In the genomic region with DNA sequence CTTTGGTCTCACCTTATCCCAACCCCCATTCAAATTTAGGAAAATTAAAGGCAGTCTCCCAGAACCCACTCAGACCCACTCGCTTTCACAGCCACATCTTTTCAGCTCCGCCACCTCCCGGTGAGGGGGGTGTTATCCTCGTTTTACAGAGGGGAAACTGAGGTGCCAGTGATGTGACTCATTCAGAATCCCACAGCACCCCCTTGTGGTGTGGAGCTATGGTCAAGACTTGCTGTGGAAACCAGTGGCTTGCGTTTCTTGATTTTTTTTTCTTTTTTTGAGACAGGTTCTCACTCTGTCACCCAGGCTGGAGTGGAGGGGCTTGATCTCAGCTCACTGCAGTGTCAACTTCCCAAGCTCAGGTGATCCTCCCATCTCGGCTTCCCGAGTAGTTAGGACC, we compare ENCODE assay signal across 9 cellular contexts. TPM values are rescaled to one million over a fixed set of nuclear protein-coding genes. Genes with fewer than 3 reads are reported as not detected.
DNase-seq lines count a peak whose midpoint lies in the region; ATAC-seq and TF ChIP-seq lines count a peak whose summit lies in the region.
"Had no signal": no experiment of that assay in that cellular context is flagged by ENCODE, and none has a peak within 500 bp of the region (broad histone marks: within the 10 kb centered on the region; RNA-seq: fewer than 3 reads in every experiment).

No MANE protein-coding gene starts in this region.

- POLR2A ChIA-PET in activated CD4-positive, alpha-beta T cell treated with anti-CD3 and anti-CD28 coated beads for 36 hours (lab: Charles Lee) = interaction anchor here (0.6 kb wide), 1 partner anchor 121 kb away, joined by 3 read pairs; no protein-coding TSS in a partner anchor

- intact Hi-C loops in activated CD4-positive, alpha-beta T cell treated with anti-CD3 and anti-CD28 coated beads for 36 hours (cut with DNase I, micrococcal nuclease) = loop anchor here in 1 of 2 experiments (2.0 to 5.0 kb wide), 2 partner anchors 109 to 369 kb away; no protein-coding TSS in a partner anchor

- H3K36me3 Mint-ChIP-seq in activated CD4-positive, alpha-beta T cell treated with anti-CD3 and anti-CD28 coated beads for 36 hours (ENCODE audit: low read depth) = peaks cover 5% of the 10 kb centered on the region

- no peak overlapping the region for H3K27ac Mint-ChIP-seq in activated CD4-positive, alpha-beta T cell treated with anti-CD3 and anti-CD28 coated beads for 36 hours

- no peaks in the 10 kb centered on the region for H3K27me3 Mint-ChIP-seq in activated CD4-positive, alpha-beta T cell treated with anti-CD3 and anti-CD28 coated beads for 36 hours

- no peaks in the 10 kb centered on the region for H3K4me1 Mint-ChIP-seq in activated CD4-positive, alpha-beta T cell treated with anti-CD3 and anti-CD28 coated beads for 36 hours

- CTCF ChIA-PET in activated CD4-positive, alpha-beta T cell treated with anti-CD3 and anti-CD28 coated beads for 36 hours (lab: Charles Lee) = interaction anchor here (0.7 to 2.0 kb wide), 6 partner anchors 11 to 1831 kb away, joined by 3 to 5 read pairs (median 3); no protein-coding TSS in a partner anchor

- no peaks in the 10 kb centered on the region for H3K9me3 Mint-ChIP-seq in activated CD4-positive, alpha-beta T cell treated with anti-CD3 and anti-CD28 coated beads for 36 hours (ENCODE audit: low read depth)

- H3K4me3 Mint-ChIP-seq in activated CD4-positive, alpha-beta T cell treated with anti-CD3 and anti-CD28 coated beads for 36 hours = no peak overlapping the region

- ATAC-seq in activated CD4-positive, alpha-beta T cell treated with anti-CD3 and anti-CD28 coated beads for 36 hours = no peak
- ATAC-seq in HG02852 (IDR thresholded peaks at IDR 0.05; ENCODE audit: unreplicated experiment) = no peak

- H3K4me3 ChIP-seq in epithelial cell of proximal tubule (ENCODE audit: low read depth, low read length) = no peak overlapping the region

- TF ChIP-seq CTCF in epithelial cell of proximal tubule (conservative IDR thresholded peaks at IDR 0.05; ENCODE audit: low read depth, low read length) = peak; percentile 53

- DNase-seq in activated CD4-positive, alpha-beta T cell treated with anti-CD3 and anti-CD28 coated beads for 36 hours = peak; percentile 59
- no peak for DNase-seq in activated CD4-positive, alpha-beta T cell treated with anti-CD3 and anti-CD28 coated beads for 1 hour
- DNase-seq in SK-N-DZ (ENCODE audit: low spot score) (peak; percentile 18), epithelial cell of proximal tubule (ENCODE audit: low read depth) (no peak), HuH-7 (ENCODE audit: low spot score) (no peak), HK-2 (ENCODE audit: unreplicated experiment) (no peak)
- peak; percentile 11 for DNase-seq in stimulated activated CD8-positive, alpha-beta memory T cell treated with anti-CD3 and anti-CD28 coated beads, Interleukin-12 subunit alpha, Interleukin-12 subunit beta, amount 100 ng/mL, for 1 hour (ENCODE audit: low read depth)
- DNase-seq: COR-L47 had no signal

RNA-seq across cellular contexts. Expression of a gene that starts 27.6 kb away (rescaled TPM):
- total RNA-seq in activated CD4-positive, alpha-beta T cell treated with anti-CD3 and anti-CD28 coated beads for 36 hours = 1 to 10 TPM; 3.6 to 4.1 TPM
- polyA plus RNA-seq in SK-N-DZ (2014; cell fraction: cytosol; rRNA removed) = 6.4 and 6.7 TPM in 2 replicates
- polyA plus RNA-seq in SK-N-DZ (2014; cell fraction: nucleus; rRNA removed) = 16.2 and 16.8 TPM in 2 replicates
- 4.7 and 6.0 TPM in 2 replicates for total RNA-seq in epithelial cell of proximal tubule

Comparison
In these comparisons a context has a peak if more than half of its experiments do, and no peak if none do; other contexts are left out.
1. DNase-seq: peak in activated CD4-positive, alpha-beta T cell treated with anti-CD3 and anti-CD28 coated beads for 36 hours (single experiment), SK-N-DZ (single experiment) and stimulated activated CD8-positive, alpha-beta memory T cell treated with anti-CD3 and anti-CD28 coated beads, Interleukin-12 subunit alpha, Interleukin-12 subunit beta, amount 100 ng/mL, for 1 hour (single experiment); none in activated CD4-positive, alpha-beta T cell treated with anti-CD3 and anti-CD28 coated beads for 1 hour (single experiment), epithelial cell of proximal tubule (single experiment), HuH-7 (single experiment) and HK-2 (single experiment).